12 cellular contexts compared by ENCODE assay signal in the genomic region with DNA sequence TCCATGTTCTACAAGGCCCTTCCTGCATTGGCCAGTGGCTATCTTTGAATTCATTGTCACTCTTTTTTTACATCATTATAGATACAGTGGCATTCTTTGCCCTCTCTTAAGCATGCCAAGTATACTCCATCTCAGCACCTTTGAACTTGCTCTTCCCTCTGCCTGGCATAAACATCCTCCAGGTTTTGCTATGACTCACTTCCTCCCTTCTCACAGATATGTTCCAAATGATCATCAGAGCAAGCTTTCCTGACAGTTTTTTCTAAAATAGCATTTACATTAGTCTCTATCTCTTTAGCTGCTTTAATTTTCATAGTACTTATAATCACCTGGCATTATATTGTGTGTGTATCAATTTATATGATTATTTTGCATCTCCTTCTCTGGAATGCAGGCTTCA.
DNase-seq lines count a peak whose midpoint lies in the region; ATAC-seq, FAIRE-seq and TF ChIP-seq lines count a peak whose summit lies in the region.
"Had no signal": no experiment of that assay in that cellular context is flagged by ENCODE, and none has a peak within 500 bp of the region (broad histone marks: within the 10 kb centered on the region; RNA-seq: fewer than 3 reads in every experiment).

No MANE protein-coding gene starts in this region.

- H3K4me1 Mint-ChIP-seq in nephron: peaks cover 6% of the 10 kb centered on the region
- no peaks in the 10 kb centered on the region for H3K4me1 Mint-ChIP-seq in activated naive CD8-positive, alpha-beta T cell treated with anti-CD3 and anti-CD28 coated beads, Interleukin-2, amount 50 U/mL, for 24 hours
- H3K4me1 Mint-ChIP-seq: central memory CD8-positive, alpha-beta T cell had no signal

- H3K27ac Mint-ChIP-seq in nephron: peak overlapping the region in 2 of 3 experiments; percentile 17 to 23
- H3K27ac Mint-ChIP-seq in activated naive CD8-positive, alpha-beta T cell treated with anti-CD3 and anti-CD28 coated beads, Interleukin-2, amount 50 U/mL, for 24 hours: no peak overlapping the region

- ATAC-seq in activated naive CD8-positive, alpha-beta T cell treated with anti-CD3 and anti-CD28 coated beads, Interleukin-2, amount 50 U/mL, for 24 hours: no peak
- ATAC-seq: right cardiac atrium had no signal

- no peak for TF ChIP-seq POLR2A in GM12891 (IDR thresholded peaks at IDR 0.05; ENCODE audit: low read depth, low read length)

- no peaks in the 10 kb centered on the region for H3K36me3 Mint-ChIP-seq in nephron (ENCODE audit: low read depth)
- no peaks in the 10 kb centered on the region for H3K36me3 Mint-ChIP-seq in activated naive CD8-positive, alpha-beta T cell treated with anti-CD3 and anti-CD28 coated beads, Interleukin-2, amount 50 U/mL, for 24 hours (ENCODE audit: low read depth)

- no peak overlapping the region for H3K4me3 Mint-ChIP-seq in nephron
- H3K4me3 Mint-ChIP-seq in activated naive CD8-positive, alpha-beta T cell treated with anti-CD3 and anti-CD28 coated beads, Interleukin-2, amount 50 U/mL, for 24 hours: no peak overlapping the region
- H3K4me3 Mint-ChIP-seq: central memory CD8-positive, alpha-beta T cell had no signal

- TF ChIP-seq CTCF in nephron (IDR thresholded peaks at IDR 0.05; ENCODE audit: unreplicated experiment in 3 of 3): no peak

- DNase-seq in GM12891 (ENCODE audit: insufficient read length, low spot score) (no peak), NCI-H460 (ENCODE audit: extremely low read depth, low read depth) (peak; percentile 20), dermis microvascular lymphatic vessel endothelial cell (ENCODE audit: low read depth in 2 of 2) (peak; percentile 53 to 87), activated gamma-delta T cell (lab: John Stamatoyannopoulos, UW) (no peak), T-helper 2 cell (no peak)
- DNase-seq in activated naive CD4-positive, alpha-beta T cell (lab: John Stamatoyannopoulos, UW): no peak
- no peak for DNase-seq in activated naive CD8-positive, alpha-beta T cell treated with anti-CD3 and anti-CD28 coated beads, Interleukin-2, amount 50 U/mL, for 24 hours
- DNase-seq: DND-41, NCI-H1436 treated with DMSO at 0.1 percent for 48 hours, right cardiac atrium had no signal

- no peaks in the 10 kb centered on the region for H3K9me3 Mint-ChIP-seq in nephron
- H3K9me3 Mint-ChIP-seq in activated naive CD8-positive, alpha-beta T cell treated with anti-CD3 and anti-CD28 coated beads, Interleukin-2, amount 50 U/mL, for 24 hours: peaks cover 2% of the 10 kb centered on the region

- H3K27me3 Mint-ChIP-seq in nephron (ENCODE audit: low read depth): no peaks in the 10 kb centered on the region
- H3K27me3 Mint-ChIP-seq in activated naive CD8-positive, alpha-beta T cell treated with anti-CD3 and anti-CD28 coated beads, Interleukin-2, amount 50 U/mL, for 24 hours: no peaks in the 10 kb centered on the region
- H3K27me3 Mint-ChIP-seq: central memory CD8-positive, alpha-beta T cell had no signal

- peak; percentile 31 for FAIRE-seq in GM12891 (lab: Jason Lieb, UNC)

TF ChIP-seq in GM12891, 5 proteins besides CTCF, POLR2A, EP300 and RAD21:
- TF ChIP-seq SPI1 (IDR thresholded peaks at IDR 0.05; ENCODE audit: low read depth, low read length) (peak; percentile 18; the same call in 1 of the 2 replicates), PAX5 (IDR thresholded peaks at IDR 0.05; ENCODE audit: insufficient read depth, low read length, severe bottlenecking) (no peak)

Comparison
In these comparisons a context has a peak if more than half of its experiments do, and no peak if none do; other contexts are left out.
1. DNase-seq: peak in NCI-H460 (single experiment) and dermis microvascular lymphatic vessel endothelial cell (2 of 2); none in GM12891 (single experiment), activated gamma-delta T cell (single experiment), activated naive CD4-positive, alpha-beta T cell (0 of 4), activated naive CD8-positive, alpha-beta T cell treated with anti-CD3 and anti-CD28 coated beads, Interleukin-2, amount 50 U/mL, for 24 hours (single experiment) and T-helper 2 cell (0 of 5).